ENCODE assay signal across 14 cellular contexts in the genomic region with DNA sequence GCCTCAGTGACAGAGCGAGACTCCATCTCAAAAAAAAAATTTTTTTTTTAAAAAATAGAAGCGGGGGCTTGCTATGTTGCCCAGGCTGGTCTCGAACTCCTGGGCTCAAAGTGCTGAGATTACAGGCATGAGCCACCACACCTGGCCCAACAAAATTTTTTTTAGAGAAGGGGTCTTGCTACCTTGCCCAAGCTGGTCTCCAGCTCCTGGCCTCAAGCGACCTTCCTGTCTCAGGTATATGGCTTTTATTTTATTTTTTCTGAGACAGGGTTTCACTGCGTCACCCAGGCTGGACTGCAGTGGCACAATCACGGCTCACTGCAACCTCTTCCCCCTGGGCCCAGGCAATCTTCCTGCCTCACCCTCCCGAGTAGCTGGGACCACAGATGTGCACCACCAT. TPM values are rescaled to one million over a fixed set of nuclear protein-coding genes. Genes with fewer than 3 reads are reported as not detected.
DNase-seq lines count a peak whose midpoint lies in the region; TF ChIP-seq lines count a peak whose summit lies in the region.
"Had no signal": no experiment of that assay in that cellular context is flagged by ENCODE, and none has a peak within 500 bp of the region (broad histone marks: within the 10 kb centered on the region; RNA-seq: fewer than 3 reads in every experiment).

No MANE protein-coding gene starts in this region.

- H3K36me3 ChIP-seq in HEK293 (ENCODE audit: control insufficient read depth in 2 of 2, insufficient read depth in 1 of 2, low read length in 2 of 2) (peaks cover 0 to 22% of the 10 kb centered on the region in 2 experiments; a peak in 2 of 3 replicates), colonic mucosa (no peaks in the 10 kb centered on the region), SK-N-SH (replicated peaks in 1 of 2; ENCODE audit: control insufficient read depth in 1 of 2, insufficient read depth in 2 of 2, low read length in 1 of 2) (peaks cover 8 to 11% of the 10 kb centered on the region in 2 experiments)
- H3K36me3 ChIP-seq: ovary had no signal

- H3F3A ChIP-seq in SK-N-SH (replicated peaks; ENCODE audit: insufficient read depth) = peaks cover 10% of the 10 kb centered on the region

- no peaks in the 10 kb centered on the region for H4K20me1 ChIP-seq in SK-N-SH (ENCODE audit: insufficient read depth)

- TF ChIP-seq EP300 in SK-N-SH (IDR thresholded peaks at IDR 0.05; ENCODE audit: borderline replicate concordance in 1 of 2, low read depth in 1 of 2, low read length in 1 of 2) = no peak

- no peaks in the 10 kb centered on the region for H3K27me3 ChIP-seq in colonic mucosa
- no peaks in the 10 kb centered on the region for H3K27me3 ChIP-seq in SK-N-SH (ENCODE audit: insufficient read depth)
- H3K27me3 ChIP-seq: ovary, SJSA1 had no signal

- TF ChIP-seq CTCF in C4-2B (conservative IDR thresholded peaks at IDR 0.05) = no peak
- no peak for TF ChIP-seq CTCF in HEK293 (tag by site-specific recombination; IDR thresholded peaks at IDR 0.05)
- TF ChIP-seq CTCF in colonic mucosa (IDR thresholded peaks at IDR 0.05) = no peak
- no peak for TF ChIP-seq CTCF in neural crest cell (conservative IDR thresholded peaks at IDR 0.05)
- TF ChIP-seq CTCF in SK-N-SH (IDR thresholded peaks at IDR 0.05) = no peak

- H2AFZ ChIP-seq in SK-N-SH (ENCODE audit: low read depth) = no peak overlapping the region

- H3K27me3 Mint-ChIP-seq in neural crest cell (ENCODE audit: low read depth) = peaks cover 21% of the 10 kb centered on the region

- H3K27ac ChIP-seq in C4-2B (peak overlapping the region; percentile 93), HEK293 (ENCODE audit: extremely low read depth, low read depth, low read length) (no peak overlapping the region), colonic mucosa (peak overlapping the region; percentile 8), SK-N-SH (ENCODE audit: low read depth in 2 of 2, low read length in 1 of 2) (no peak overlapping the region)
- H3K27ac ChIP-seq: SJSA1 had no signal

- H3K27ac Mint-ChIP-seq in neural crest cell (ENCODE audit: unreplicated experiment) = no peak overlapping the region

- H3K4me2 ChIP-seq in SK-N-SH = no peak overlapping the region

- CTCF ChIA-PET in HEK293 (lab: Yijun Ruan, JAX) (interaction anchor here (0.7 to 3.3 kb wide), 3 partner anchors 114 to 660 kb away, joined by 3 to 18 read pairs (median 6); no protein-coding TSS in a partner anchor), SK-N-SH (lab: Yijun Ruan, JAX) (interaction anchor here (1.1 to 12.8 kb wide), 8 partner anchors 9 to 287 kb away, joined by 3 to 272 read pairs (median 6); no protein-coding TSS in a partner anchor)

- no peaks in the 10 kb centered on the region for H3K9me3 Mint-ChIP-seq in neural crest cell

- H3K79me2 ChIP-seq in SK-N-SH (ENCODE audit: insufficient read depth) = peaks cover 28% of the 10 kb centered on the region; the same call in 1 of the 2 replicates

- no peaks in the 10 kb centered on the region for H3K9me2 ChIP-seq in SK-N-SH

- intact Hi-C loops in colonic mucosa (cut with DNase I) = no loop called here

- POLR2A ChIA-PET in HEK293 (lab: Yijun Ruan, JAX) = interaction anchor here (0.5 to 3.0 kb wide), 3 partner anchors 31 to 116 kb away, joined by 3 to 15 read pairs (median 4); a partner anchor contains a TSS
- POLR2A ChIA-PET in SK-N-SH (lab: Yijun Ruan, JAX) = interaction anchor here (0.5 kb wide), 1 partner anchor 21 kb away, joined by 5 read pairs; no protein-coding TSS in a partner anchor

- no peaks in the 10 kb centered on the region for H3K36me3 Mint-ChIP-seq in neural crest cell (ENCODE audit: low read depth)

- DNase-seq in colonic mucosa = no peak
- no peak for DNase-seq in neural crest cell (ENCODE audit: low read depth, low spot score)
- DNase-seq in NCI-H345 (lab: John Stamatoyannopoulos, UW) = no peak
- DNase-seq in UCSD-AML1 (lab: John Stamatoyannopoulos, UW; ENCODE audit: unreplicated experiment) = no peak
- DNase-seq in NK-92 treated with Interleukin-12 subunit alpha and Interleukin-12 subunit beta, amount 100 ng/mL, for 24 hours (lab: John Stamatoyannopoulos, UW) = no peak
- no peak for DNase-seq in SK-N-SH
- DNase-seq: activated CD8-positive, alpha-beta memory T cell treated with anti-CD3 and anti-CD28 coated beads, Interleukin-2, amount 50 U/mL, for 4 hours; DND-41; foreskin fibroblast; NCI-H1092 had no signal

- H3K4me1 Mint-ChIP-seq in neural crest cell = peaks cover 28% of the 10 kb centered on the region

- H3K9ac ChIP-seq in colonic mucosa (ENCODE audit: low read depth in 2 of 2, low read length in 2 of 2) = peak overlapping the region in 1 of 2 donors; percentile 67
- H3K9ac ChIP-seq in SK-N-SH = no peak overlapping the region

- WGBS in SK-N-SH (ENCODE audit: low lambda C conversion rate) = 96% methylated on average over 7 of the region's 7 CpGs

- H3K9me3 ChIP-seq in HEK293 (ENCODE audit: control insufficient read depth, insufficient read depth, low read depth, low read length) (no peaks in the 10 kb centered on the region), colonic mucosa (no peaks in the 10 kb centered on the region), SK-N-SH (no peaks in the 10 kb centered on the region)
- H3K9me3 ChIP-seq: ovary, SJSA1 had no signal

- H3K4me3 Mint-ChIP-seq in neural crest cell = peak overlapping the region; percentile 75

- TF ChIP-seq RAD21 in SK-N-SH (IDR thresholded peaks at IDR 0.05; ENCODE audit: low read length) = no peak

- no peak overlapping the region for H3K4me3 ChIP-seq in HEK293 (ENCODE audit: low read depth, low read length)
- H3K4me3 ChIP-seq in colonic mucosa = no peak overlapping the region
- H3K4me3 ChIP-seq in SK-N-SH (ENCODE audit: low read depth in 2 of 2, low read length in 1 of 2) = no peak overlapping the region
- H3K4me3 ChIP-seq: ovary, SJSA1 had no signal

- H3K4me1 ChIP-seq in HEK293 (ENCODE audit: control insufficient read depth, insufficient read depth, low read length) (peaks cover 8% of the 10 kb centered on the region), colonic mucosa (peaks cover 4% of the 10 kb centered on the region), SK-N-SH (ENCODE audit: control insufficient read depth in 1 of 2, insufficient read depth in 2 of 2, low read depth in 1 of 2, low read length in 1 of 2) (peaks cover 7 to 10% of the 10 kb centered on the region in 2 experiments; a peak in 2 of 4 replicates)

TF ChIP-seq in HEK293, 187 proteins besides CTCF, POLR2A, EP300 and RAD21:
- TF ChIP-seq ZNF121 (tag by site-specific recombination; IDR thresholded peaks at IDR 0.05) = peak; percentile 90
- TF ChIP-seq, protein P1, sequence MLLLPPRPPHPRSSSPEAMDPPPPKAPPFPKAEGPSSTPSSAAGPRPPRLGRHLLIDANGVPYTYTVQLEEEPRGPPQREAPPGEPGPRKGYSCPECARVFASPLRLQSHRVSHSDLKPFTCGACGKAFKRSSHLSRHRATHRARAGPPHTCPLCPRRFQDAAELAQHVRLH (tag by site-specific recombination; IDR thresholded peaks at IDR 0.05) = no peak

TF ChIP-seq in SK-N-SH, 30 proteins besides CTCF, POLR2A, EP300 and RAD21 (continues in another document):
- TF ChIP-seq, protein P2, sequence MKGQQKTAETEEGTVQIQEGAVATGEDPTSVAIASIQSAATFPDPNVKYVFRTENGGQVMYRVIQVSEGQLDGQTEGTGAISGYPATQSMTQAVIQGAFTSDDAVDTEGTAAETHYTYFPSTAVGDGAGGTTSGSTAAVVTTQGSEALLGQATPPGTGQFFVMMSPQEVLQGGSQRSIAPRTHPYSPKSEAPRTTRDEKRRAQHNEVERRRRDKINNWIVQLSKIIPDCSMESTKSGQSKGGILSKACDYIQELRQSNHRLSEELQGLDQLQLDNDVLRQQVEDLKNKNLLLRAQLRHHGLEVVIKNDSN (IDR thresholded peaks at IDR 0.05; ENCODE audit: borderline replicate concordance, low read depth) = no peak
- TF ChIP-seq NFIC (IDR thresholded peaks at IDR 0.05; ENCODE audit: borderline replicate concordance) (no peak), SIN3A (IDR thresholded peaks at IDR 0.05; ENCODE audit: borderline replicate concordance, low read depth, low read length) (no peak), FOSL2 (IDR thresholded peaks at IDR 0.05; ENCODE audit: borderline replicate concordance, low read depth) (no peak)

RNA-seq across cellular contexts. Expression of a gene that starts 1.6 kb away (rescaled TPM):
- total RNA-seq in colonic mucosa = 100 to 1,000 TPM; 109 to 123 TPM
- total RNA-seq in neural crest cell = 23.3 and 26.4 TPM in 2 replicates
- polyA plus RNA-seq in SK-N-SH (2012; rRNA removed) = 29.9 and 33.7 TPM in 2 replicates
- polyA plus RNA-seq in SK-N-SH (2012; cell fraction: cytosol; rRNA removed) = 14.8 and 23.2 TPM in 2 replicates
- 32.1 and 34.9 TPM in 2 replicates for polyA plus RNA-seq in SK-N-SH (2012; cell fraction: nucleus; rRNA removed)

RNA-seq across cellular contexts. Expression of a gene that starts 20.7 kb away (rescaled TPM):
- total RNA-seq in colonic mucosa (1 to 10 TPM; 7.0 to 7.2 TPM), neural crest cell (16.4 and 17.7 TPM in 2 replicates)
- polyA plus RNA-seq in SK-N-SH (2012; rRNA removed) = 81.2 and 91.1 TPM in 2 replicates
- polyA plus RNA-seq in SK-N-SH (2012; cell fraction: cytosol; rRNA removed) = 40.6 and 54.4 TPM in 2 replicates
- 330 and 340 TPM in 2 replicates for polyA plus RNA-seq in SK-N-SH (2012; cell fraction: nucleus; rRNA removed)

RNA-seq across cellular contexts. Expression of a gene that starts 29.9 kb away (rescaled TPM):
- total RNA-seq in colonic mucosa (100 to 1,000 TPM; 599 to 634 TPM), neural crest cell (0.19 TPM in 1 of 2 replicates, not detected in the other)
- 0.05 and 0.08 TPM in 2 replicates for polyA plus RNA-seq in SK-N-SH (2012; rRNA removed)
- 0.07 TPM in 1 of 2 replicates, not detected in the other for polyA plus RNA-seq in SK-N-SH (2012; cell fraction: cytosol; rRNA removed)
- polyA plus RNA-seq in SK-N-SH (2012; cell fraction: nucleus; rRNA removed) = 0.07 TPM in 1 of 2 replicates, not detected in the other
- total RNA-seq: SJSA1 had no signal

RNA-seq across cellular contexts. Expression of a gene that starts 56.8 kb away (rescaled TPM):
- 10 to 100 TPM; 46.4 to 79.5 TPM for total RNA-seq in colonic mucosa
- total RNA-seq in neural crest cell = 66.9 and 70.8 TPM in 2 replicates
- 174 and 206 TPM in 2 replicates for polyA plus RNA-seq in SK-N-SH (2012; rRNA removed)
- 167 and 190 TPM in 2 replicates for polyA plus RNA-seq in SK-N-SH (2012; cell fraction: cytosol; rRNA removed)
- polyA plus RNA-seq in SK-N-SH (2012; cell fraction: nucleus; rRNA removed) = 151 and 156 TPM in 2 replicates

RNA-seq across cellular contexts. Expression of a gene that starts 57.0 kb away (rescaled TPM):
- 10 to 100 TPM in 1 of 2 donors, 1 to 10 TPM in 1; 9.7 to 15.1 TPM for total RNA-seq in colonic mucosa
- 11.1 and 11.4 TPM in 2 replicates for total RNA-seq in neural crest cell
- polyA plus RNA-seq in SK-N-SH (2012; rRNA removed) = 10.6 and 11.0 TPM in 2 replicates
- 8.0 and 10.5 TPM in 2 replicates for polyA plus RNA-seq in SK-N-SH (2012; cell fraction: cytosol; rRNA removed)
- polyA plus RNA-seq in SK-N-SH (2012; cell fraction: nucleus; rRNA removed) = 7.5 and 8.0 TPM in 2 replicates

Comparison
In these comparisons a context has a peak if more than half of its experiments do, and no peak if none do; other contexts are left out.
1. H3K27ac ChIP-seq: peak in C4-2B (single experiment) and colonic mucosa (single experiment); none in HEK293 (single experiment) and SK-N-SH (0 of 2).
2. RNA of a gene that starts 29.9 kb away (total RNA-seq): 599 to 634 TPM in colonic mucosa; 0.19 TPM in neural crest cell; every median in the first group is over 100 times any median in the second.